In the genomic region with DNA sequence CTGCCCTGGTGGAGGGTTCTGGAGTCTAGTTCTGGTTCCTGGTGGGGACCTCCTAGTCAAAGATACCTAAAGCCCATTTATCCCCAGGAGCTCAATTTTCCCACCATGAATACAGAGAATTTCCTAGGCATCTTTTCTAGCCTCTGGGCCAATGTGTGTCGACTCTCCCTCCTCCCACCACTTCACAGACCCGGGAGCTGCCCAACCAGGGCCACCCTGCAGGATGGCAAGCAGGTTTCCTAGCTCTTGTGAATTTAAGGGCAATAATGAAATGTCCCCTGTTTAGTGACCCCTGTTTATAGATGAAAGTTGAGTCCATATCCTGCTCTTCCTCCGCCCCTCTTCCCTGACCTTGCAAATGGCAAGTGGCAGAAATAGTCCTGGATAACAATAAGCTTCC, we compare ENCODE assay signal across 23 cellular contexts. TPM values are rescaled to one million over a fixed set of nuclear protein-coding genes. Genes with fewer than 3 reads are reported as not detected.
"Had no signal": no experiment of that assay in that cellular context is flagged by ENCODE, and none has a peak within 500 bp of the region (broad histone marks: within the 10 kb centered on the region; RNA-seq: fewer than 3 reads in every experiment).

No MANE protein-coding gene starts in this region.

- H3K9me3 Mint-ChIP-seq: activated naive CD4-positive, alpha-beta T cell treated with anti-CD3 and anti-CD28 coated beads for 36 hours; activated T-helper 2 cell treated with anti-CD3 and anti-CD28 coated beads, Interferon-gamma antibody, Interleukin-2, Interleukin-4, amounts not matched to agents 10 μg/mL and 5 μg/mL and 100 μg/mL, durations not matched to agents 14 hours and 24 hours and 36 hours; central memory CD8-positive, alpha-beta T cell; endodermal cell; neural crest cell; stimulated activated naive CD8-positive, alpha-beta T cell treated with anti-CD3 and anti-CD28 coated beads, Interleukin-15, Interleukin-2, amounts not matched to agents 100 ng/mL and 50 ng/mL, for 24 hours had no signal

- DNase-seq: activated CD4-positive, alpha-beta T cell treated with anti-CD3 and anti-CD28 coated beads, Interleukin-2, amount 10 ng/mL, durations not matched to agents 24 days and 14 days; activated CD4-positive, CD25-positive, alpha-beta regulatory T cell; activated CD8-positive, alpha-beta T cell treated with anti-CD3 and anti-CD28 coated beads for 36 hours; activated naive CD4-positive, alpha-beta T cell treated with anti-CD3 and anti-CD28 coated beads for 36 hours; activated T-cell treated with anti-CD3 and anti-CD28 coated beads, Interleukin-2, amount 50 U/mL, for 1 hour; brain microvascular endothelial cell; colonic mucosa; endodermal cell; foreskin fibroblast; hypothalamus; kidney glomerular epithelial cell; left ventricle myocardium inferior; uterus had no signal

- H3K4me3 Mint-ChIP-seq: activated CD4-positive, alpha-beta T cell treated with anti-CD3 and anti-CD28 coated beads, Interleukin-2, amount 10 ng/mL, durations not matched to agents 24 days and 14 days; activated CD8-positive, alpha-beta T cell treated with anti-CD3 and anti-CD28 coated beads for 36 hours; activated naive CD4-positive, alpha-beta T cell treated with anti-CD3 and anti-CD28 coated beads for 36 hours; central memory CD8-positive, alpha-beta T cell; neural crest cell; stimulated activated naive CD8-positive, alpha-beta T cell treated with anti-CD3 and anti-CD28 coated beads, Interleukin-15, Interleukin-2, amounts not matched to agents 100 ng/mL and 50 ng/mL, for 24 hours had no signal

- H3K27ac Mint-ChIP-seq: activated CD4-positive, alpha-beta T cell treated with anti-CD3 and anti-CD28 coated beads, Interleukin-2, amount 10 ng/mL, durations not matched to agents 24 days and 14 days; activated CD8-positive, alpha-beta T cell treated with anti-CD3 and anti-CD28 coated beads for 36 hours; activated naive CD4-positive, alpha-beta T cell treated with anti-CD3 and anti-CD28 coated beads for 36 hours; activated T-helper 2 cell treated with anti-CD3 and anti-CD28 coated beads, Interferon-gamma antibody, Interleukin-2, Interleukin-4, amounts not matched to agents 10 μg/mL and 5 μg/mL and 100 μg/mL, durations not matched to agents 14 hours and 24 hours and 36 hours; endodermal cell; progenitor cell of endocrine pancreas; stimulated activated naive CD8-positive, alpha-beta T cell treated with anti-CD3 and anti-CD28 coated beads, Interleukin-15, Interleukin-2, amounts not matched to agents 100 ng/mL and 50 ng/mL, for 24 hours had no signal

- H3K36me3 ChIP-seq: brain microvascular endothelial cell, colonic mucosa, left ventricle myocardium inferior, right atrium auricular region, tibial nerve, uterus had no signal

- H3K4me3 ChIP-seq: colonic mucosa, left ventricle myocardium inferior, right atrium auricular region, skin epidermis, tibial nerve, uterus had no signal

- H3K4me1 ChIP-seq: colonic mucosa had no signal

- H3K4me1 Mint-ChIP-seq: activated CD4-positive, alpha-beta T cell treated with anti-CD3 and anti-CD28 coated beads, Interleukin-2, amount 10 ng/mL, durations not matched to agents 24 days and 14 days; central memory CD8-positive, alpha-beta T cell had no signal

- H3K9me3 ChIP-seq: colonic mucosa, left ventricle myocardium inferior, right atrium auricular region, uterus had no signal

RNA-seq across cellular contexts. Expression of a gene that starts 9.4 kb away (rescaled TPM):
- total RNA-seq: activated CD4-positive, alpha-beta T cell treated with anti-CD3 and anti-CD28 coated beads, Interleukin-2, amount 10 ng/mL, durations not matched to agents 24 days and 14 days; activated CD8-positive, alpha-beta T cell treated with anti-CD3 and anti-CD28 coated beads for 36 hours; activated naive CD4-positive, alpha-beta T cell treated with anti-CD3 and anti-CD28 coated beads for 36 hours; activated T-helper 2 cell treated with anti-CD3 and anti-CD28 coated beads, Interferon-gamma antibody, Interleukin-2, Interleukin-4, amounts not matched to agents 10 μg/mL and 5 μg/mL and 100 μg/mL, durations not matched to agents 14 hours and 24 hours and 36 hours; colonic mucosa; endodermal cell; left ventricle myocardium inferior; mononuclear cell; right atrium auricular region had no signal

RNA-seq across cellular contexts. Expression of a gene that starts 9.9 kb away (rescaled TPM):
- total RNA-seq: activated CD4-positive, alpha-beta T cell treated with anti-CD3 and anti-CD28 coated beads, Interleukin-2, amount 10 ng/mL, durations not matched to agents 24 days and 14 days; activated CD8-positive, alpha-beta T cell treated with anti-CD3 and anti-CD28 coated beads for 36 hours; activated naive CD4-positive, alpha-beta T cell treated with anti-CD3 and anti-CD28 coated beads for 36 hours; activated T-helper 2 cell treated with anti-CD3 and anti-CD28 coated beads, Interferon-gamma antibody, Interleukin-2, Interleukin-4, amounts not matched to agents 10 μg/mL and 5 μg/mL and 100 μg/mL, durations not matched to agents 14 hours and 24 hours and 36 hours; colonic mucosa; endodermal cell; left ventricle myocardium inferior; mononuclear cell; omental fat pad; right atrium auricular region; tibial nerve had no signal
